Comparison of ENCODE assay signal across 1 cellular context in the genomic region with DNA sequence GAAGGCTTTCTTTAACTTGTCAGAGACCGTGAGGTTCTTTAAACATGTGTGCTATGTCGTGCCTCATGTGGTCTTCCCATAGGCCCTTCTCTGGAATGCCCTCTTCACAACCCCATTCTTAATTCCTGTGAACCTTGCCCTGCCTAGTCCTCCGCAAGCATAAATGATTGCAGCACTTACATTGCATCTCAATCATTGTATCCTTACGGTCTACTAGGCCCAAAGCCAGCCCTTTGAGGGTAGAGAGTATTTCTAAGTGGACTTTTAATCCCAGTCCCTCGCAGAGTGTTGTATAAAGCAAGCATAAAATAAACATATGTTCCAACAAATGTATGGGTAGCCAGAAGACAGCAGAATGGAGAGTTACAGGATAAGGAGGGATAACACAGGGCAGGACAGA.
TF ChIP-seq lines count a peak whose summit lies in the region.

No MANE protein-coding gene starts in this region.

TF ChIP-seq in H1, 55 proteins besides CTCF, POLR2A, EP300 and RAD21 (continued from another document):
- TF ChIP-seq, protein P1, sequence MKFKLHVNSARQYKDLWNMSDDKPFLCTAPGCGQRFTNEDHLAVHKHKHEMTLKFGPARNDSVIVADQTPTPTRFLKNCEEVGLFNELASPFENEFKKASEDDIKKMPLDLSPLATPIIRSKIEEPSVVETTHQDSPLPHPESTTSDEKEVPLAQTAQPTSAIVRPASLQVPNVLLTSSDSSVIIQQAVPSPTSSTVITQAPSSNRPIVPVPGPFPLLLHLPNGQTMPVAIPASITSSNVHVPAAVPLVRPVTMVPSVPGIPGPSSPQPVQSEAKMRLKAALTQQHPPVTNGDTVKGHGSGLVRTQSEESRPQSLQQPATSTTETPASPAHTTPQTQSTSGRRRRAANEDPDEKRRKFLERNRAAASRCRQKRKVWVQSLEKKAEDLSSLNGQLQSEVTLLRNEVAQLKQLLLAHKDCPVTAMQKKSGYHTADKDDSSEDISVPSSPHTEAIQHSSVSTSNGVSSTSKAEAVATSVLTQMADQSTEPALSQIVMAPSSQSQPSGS (IDR thresholded peaks at IDR 0.05; ENCODE audit: low read length): no peak
